8 cellular contexts compared by ENCODE assay signal in the genomic region with DNA sequence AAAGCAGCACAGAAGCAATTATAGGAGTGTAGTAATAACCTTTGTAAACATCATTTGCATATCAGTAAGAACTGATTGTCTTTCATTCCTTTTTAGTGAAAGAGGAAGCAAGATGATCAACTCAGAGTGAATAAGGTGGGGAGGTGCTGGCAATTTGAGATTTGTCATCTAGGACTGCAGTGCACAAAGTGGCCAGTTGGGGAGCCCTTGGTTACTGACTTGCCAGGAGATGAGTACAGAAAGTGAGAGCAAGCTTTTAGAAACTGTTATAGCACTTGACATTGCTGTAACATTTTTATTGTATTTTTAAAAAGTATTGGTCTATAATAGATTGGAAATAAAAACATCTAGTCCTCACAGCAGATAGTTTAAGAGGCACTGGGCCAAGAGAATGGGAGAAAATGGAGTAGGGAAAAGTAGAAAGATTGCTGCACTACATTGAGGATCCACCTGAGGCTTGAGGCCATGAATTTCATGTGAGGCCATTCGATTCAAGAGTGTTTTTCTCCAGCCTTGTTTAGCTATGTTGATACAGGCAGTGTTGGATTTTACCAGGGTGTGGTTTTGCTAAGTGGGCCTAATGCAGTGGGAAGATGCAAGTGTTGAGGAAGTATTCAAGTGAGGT. TPM values are rescaled to one million over a fixed set of nuclear protein-coding genes. Genes with fewer than 3 reads are reported as not detected.
A peak's percentile ranks its signal among the peaks of the same experiment; 100 is the strongest.
DNase-seq lines count a peak whose midpoint lies in the region; ATAC-seq and TF ChIP-seq lines count a peak whose summit lies in the region.

No MANE protein-coding gene starts in this region.

- no peaks in the 10 kb centered on the region; the same call in 1 of the 2 replicates for H4K20me1 ChIP-seq in IMR-90 (ENCODE audit: insufficient read depth, low read length)

- H2AK9ac ChIP-seq in IMR-90 (replicated peaks; ENCODE audit: low read depth, low read length, poor library complexity) = no peak overlapping the region

- H3K18ac ChIP-seq in IMR-90 (ENCODE audit: low read depth, low read length) = no peak overlapping the region

- H3K36me3 Mint-ChIP-seq in T-cell = no peaks in the 10 kb centered on the region

- no peak overlapping the region for H2BK15ac ChIP-seq in IMR-90 (ENCODE audit: low read depth, low read length)

- H3K14ac ChIP-seq in IMR-90 (replicated peaks; ENCODE audit: low read depth, low read length) = no peak overlapping the region

- no peak overlapping the region for H2BK20ac ChIP-seq in IMR-90 (ENCODE audit: low read depth, low read length)

- H3K4me1 Mint-ChIP-seq in T-cell = peaks cover 0 to 10% (median 0%) of the 10 kb centered on the region in 3 donors

- intact Hi-C loops in IMR-90 (cut with micrococcal nuclease) (loop anchor here (1.0 kb wide), 1 partner anchor 267 kb away; no protein-coding TSS in a partner anchor), adrenal gland (cut with DNase I) (no loop called here)

- H3K9me1 ChIP-seq in IMR-90 (ENCODE audit: insufficient read depth, low read length) = no peaks in the 10 kb centered on the region

- H3K4ac ChIP-seq in IMR-90 (ENCODE audit: low read depth, low read length) = no peak overlapping the region

- WGBS in IMR-90 (ENCODE audit: extremely low coverage in 2 of 2, insufficient read length in 1 of 2), 2 experiments = no CpG with 5 or more reads among the region's 1 CpG
- WGBS in adrenal gland, 4 donors = 32 to 73% (median 54%) methylated on average over 1 of the region's 1 CpG

- H3K79me1 ChIP-seq in IMR-90 (ENCODE audit: low read depth in 1 of 2, low read length in 2 of 2) = no peaks in the 10 kb centered on the region

- no peak overlapping the region for H3K4me2 ChIP-seq in IMR-90 (ENCODE audit: low read depth, low read length)

- no peak overlapping the region for H2BK120ac ChIP-seq in IMR-90 (ENCODE audit: low read depth, low read length)

- in situ Hi-C loops in IMR-90 (cut with MboI; ENCODE audit: low sequenced_read_pairs) = no loop called here

- no peak overlapping the region for H2AFZ ChIP-seq in IMR-90 (replicated peaks; ENCODE audit: low read length, poor library complexity)

- H3K9me3 Mint-ChIP-seq in T-cell = no peaks in the 10 kb centered on the region

- no peak overlapping the region for H2BK5ac ChIP-seq in IMR-90 (ENCODE audit: low read depth, low read length, poor library complexity, severe bottlenecking)

- peaks cover 15 to 18% of the 10 kb centered on the region in 2 donors for H3K27me3 Mint-ChIP-seq in T-cell

- H3K9ac ChIP-seq in IMR-90 (ENCODE audit: low read depth, low read length) = no peak overlapping the region

- TF ChIP-seq POLR2A in IMR-90 (IDR thresholded peaks at IDR 0.05; ENCODE audit: low read depth, low read length) (no peak), adrenal gland (IDR thresholded peaks at IDR 0.05) (no peak)

- H3K27me3 ChIP-seq in IMR-90 (ENCODE audit: control insufficient read depth, insufficient read depth, low read length) (peaks cover 12% of the 10 kb centered on the region), adrenal gland (no peaks in the 10 kb centered on the region)

- no peak overlapping the region for H3K27ac ChIP-seq in IMR-90 (ENCODE audit: insufficient read depth, low read length)
- H3K27ac ChIP-seq in adrenal gland = no peak overlapping the region

- no peak overlapping the region for H4K8ac ChIP-seq in IMR-90 (ENCODE audit: low read depth in 2 of 2, low read length in 2 of 2)

- dilution Hi-C loops in IMR-90 (cut with HindIII; ENCODE audit: low sequenced_read_pairs, unreplicated experiment) = no loop called here

- H3K27ac Mint-ChIP-seq in T-cell = no peak overlapping the region

- ATAC-seq in GM21619 (IDR thresholded peaks at IDR 0.05; ENCODE audit: unreplicated experiment) (peak; percentile 98), IMR-90 (ENCODE audit: low read depth) (peak; percentile 94), T-cell (replicated peaks in 1 of 4) (peak; percentile 75 to 94 (median 88))

- H3K4me1 ChIP-seq in IMR-90 (ENCODE audit: control insufficient read depth, insufficient read depth, low read length) (no peaks in the 10 kb centered on the region), adrenal gland (replicated peaks in 1 of 2) (no peaks in the 10 kb centered on the region)

- no peak overlapping the region for H3K23ac ChIP-seq in IMR-90 (ENCODE audit: low read depth, low read length)

- H4K91ac ChIP-seq in IMR-90 (ENCODE audit: insufficient read depth, low read depth, low read length) = no peak overlapping the region

- no TSS peak for BruUV-seq in IMR-90 (replicated peaks; lab: Mats Ljungman, UMichigan)

- POLR2A ChIA-PET in IMR-90 (lab: Charles Lee; ENCODE audit: unreplicated experiment) = no interaction called here
- POLR2A ChIA-PET in T-cell (lab: Charles Lee) = interaction anchor here in 1 of 2 donors (1.1 kb wide), 1 partner anchor 18 kb away, joined by 3 read pairs; no protein-coding TSS in a partner anchor

- TF ChIP-seq RAD21 in IMR-90 (IDR thresholded peaks at IDR 0.05; ENCODE audit: low read length) = peak; percentile 54

- H3K36me3 ChIP-seq in IMR-90 (ENCODE audit: control insufficient read depth, insufficient read depth, low read length) (no peaks in the 10 kb centered on the region), adrenal gland (replicated peaks in 1 of 2) (no peaks in the 10 kb centered on the region)

- DNase-seq in DMS 273 (lab: John Stamatoyannopoulos, UW; ENCODE audit: unreplicated experiment) (peak; percentile 79), DMS 273 treated with DMSO at 0.1 percent for 48 hours (lab: John Stamatoyannopoulos, UW) (no peak), IMR-90 (peak; percentile 42), T-cell (peak; percentile 5 to 64 (median 43)), adrenal gland (peak; percentile 29 to 81 (median 57)), islet precursor cell (peak; percentile 70)
- peak; percentile 14 to 18 for DNase-seq in stimulated activated CD8-positive, alpha-beta memory T cell treated with anti-CD3 and anti-CD28 coated beads, Interleukin-15, amount 100 ng/mL, for 4 hours (ENCODE audit: low read depth in 2 of 2)

- H3K4me3 ChIP-seq in IMR-90 (ENCODE audit: insufficient read depth, low read depth, low read length) (no peak overlapping the region), adrenal gland (no peak overlapping the region)

- CTCF ChIA-PET in IMR-90 (lab: Yijun Ruan, JAX) = interaction anchor here (0.5 to 1.1 kb wide), 5 partner anchors 9 to 1013 kb away, joined by 3 to 4 read pairs (median 3); no protein-coding TSS in a partner anchor
- CTCF ChIA-PET in T-cell (lab: Charles Lee) = interaction anchor here (0.6 to 2.2 kb wide), 5 partner anchors 23 to 314 kb away, joined by 3 to 11 read pairs (median 7); no protein-coding TSS in a partner anchor

- H2AK5ac ChIP-seq in IMR-90 (ENCODE audit: low read depth, low read length) = no peak overlapping the region

- H4K5ac ChIP-seq in IMR-90 (ENCODE audit: low read depth, low read length) = no peak overlapping the region

- H3K56ac ChIP-seq in IMR-90 (ENCODE audit: extremely low read depth, insufficient read depth, low read length) = no peak overlapping the region

- peak; percentile 61 for TF ChIP-seq CTCF in IMR-90 (conservative IDR thresholded peaks at IDR 0.05; ENCODE audit: low read depth, low read length)
- TF ChIP-seq CTCF in adrenal gland (IDR thresholded peaks at IDR 0.05) = peak; percentile 39 to 78 (median 62)

- H3K9me3 ChIP-seq in IMR-90 (ENCODE audit: control insufficient read depth, insufficient read depth, low read length) = no peaks in the 10 kb centered on the region
- H3K9me3 ChIP-seq in adrenal gland (replicated peaks in 1 of 3) = no peaks in the 10 kb centered on the region

- no peak overlapping the region for H3K4me3 Mint-ChIP-seq in T-cell

TF ChIP-seq in IMR-90, 13 proteins besides CTCF, POLR2A, EP300 and RAD21:
- TF ChIP-seq MXI1 (IDR thresholded peaks at IDR 0.05; ENCODE audit: borderline replicate concordance, low read depth, low read length) = no peak
- peak; percentile 34; the same call in 1 of the 2 replicates for TF ChIP-seq SMC3 (IDR thresholded peaks at IDR 0.05; ENCODE audit: low read depth, low read length)

RNA-seq across cellular contexts. Expression of a gene that starts 47.9 kb away (rescaled TPM):
- 2.2 and 2.8 TPM in 2 replicates for total RNA-seq in IMR-90 (2012; rRNA removed)
- 0.38 and 0.42 TPM in 2 replicates for polyA plus RNA-seq in IMR-90 (2012; rRNA removed)
- polyA plus RNA-seq in IMR-90 (2012; cell fraction: cytosol; rRNA removed) = 0.10 and 0.18 TPM in 2 replicates
- polyA plus RNA-seq in IMR-90 (2012; cell fraction: nucleus; rRNA removed; ENCODE audit: low replicate concordance) = 0.41 and 1.2 TPM in 2 replicates
- total RNA-seq in T-cell = under 1 TPM in 2 of 5 donors, not detected in 3; 0.16 to 0.20 TPM
- 1 to 10 TPM in 1 of 8 donors, under 1 TPM in 7; 0.06 to 1.2 (median 0.16) TPM for total RNA-seq in adrenal gland
- under 1 TPM; 0.03 to 0.75 (median 0.16) TPM for polyA plus RNA-seq in adrenal gland
